8 cellular contexts compared by ENCODE assay signal in genomic region chr15:25849431-25849921, GRCh38. TPM values are rescaled to one million over a fixed set of nuclear protein-coding genes. Genes with fewer than 3 reads are reported as not detected.
DNase-seq lines count a peak whose midpoint lies in the region.

No MANE protein-coding gene starts in this region.

- H3K27me3 ChIP-seq in adipocyte (replicated peaks; ENCODE audit: control insufficient read depth, insufficient read depth, low read length) = no peaks in the 10 kb centered on the region
- H3K27me3 ChIP-seq in subcutaneous abdominal adipose tissue (ENCODE audit: control insufficient read depth in 5 of 5, insufficient read depth in 4 of 5, low read length in 5 of 5) = no peaks in the 10 kb centered on the region

- H3K9me3 Mint-ChIP-seq in activated CD4-positive, alpha-beta T cell treated with anti-CD3 and anti-CD28 coated beads, Interleukin-2, amount 10 ng/mL, durations not matched to agents 24 days and 14 days = no peaks in the 10 kb centered on the region

- no peaks in the 10 kb centered on the region for H3K9me3 ChIP-seq in adipocyte (ENCODE audit: control insufficient read depth, low read length)
- H3K9me3 ChIP-seq in subcutaneous abdominal adipose tissue (ENCODE audit: control insufficient read depth in 5 of 5, low read length in 5 of 5) = no peaks in the 10 kb centered on the region

- intact Hi-C loops in activated CD4-positive, alpha-beta T cell treated with anti-CD3 and anti-CD28 coated beads, Interleukin-2, amount 10 ng/mL, durations not matched to agents 24 days and 14 days (cut with micrococcal nuclease) = no loop called here

- peak overlapping the region; percentile 99 for H3K27ac Mint-ChIP-seq in activated CD4-positive, alpha-beta T cell treated with anti-CD3 and anti-CD28 coated beads, Interleukin-2, amount 10 ng/mL, durations not matched to agents 24 days and 14 days

- H3K4me1 ChIP-seq in adipocyte (ENCODE audit: control insufficient read depth, insufficient read depth, low read length) (peaks cover 37% of the 10 kb centered on the region), subcutaneous abdominal adipose tissue (ENCODE audit: control insufficient read depth in 5 of 5, insufficient read depth in 5 of 5, low read length in 5 of 5) (peaks cover 5 to 60% (median 46%) of the 10 kb centered on the region in 5 donors)

- peaks cover 75% of the 10 kb centered on the region for H3K4me1 Mint-ChIP-seq in activated CD4-positive, alpha-beta T cell treated with anti-CD3 and anti-CD28 coated beads, Interleukin-2, amount 10 ng/mL, durations not matched to agents 24 days and 14 days

- peak; percentile 68 for DNase-seq in activated CD4-positive, alpha-beta T cell treated with anti-CD3 and anti-CD28 coated beads, Interleukin-2, amount 10 ng/mL, durations not matched to agents 24 days and 14 days
- no peak for DNase-seq in activated CD4-positive, alpha-beta T cell treated with anti-CD3 and anti-CD28 coated beads, Interleukin-2, amount 50 U/mL, for 4 hours
- peak; percentile 85 for DNase-seq in adipocyte (ENCODE audit: low read depth)
- peak; percentile 81 for DNase-seq in kidney tubule cell (ENCODE audit: low spot score)
- no peak for DNase-seq in SW 1271 (lab: John Stamatoyannopoulos, UW)
- no peak for DNase-seq in activated CD8-positive, alpha-beta memory T cell treated with anti-CD3 and anti-CD28 coated beads, Interleukin-2, amount 50 U/mL, for 48 hours
- no peak for DNase-seq in activated gamma-delta T cell treated with Interleukin-2 at 50 U/mL for 16 hours

- H3K36me3 Mint-ChIP-seq in activated CD4-positive, alpha-beta T cell treated with anti-CD3 and anti-CD28 coated beads, Interleukin-2, amount 10 ng/mL, durations not matched to agents 24 days and 14 days (ENCODE audit: low read depth) = peaks cover 48% of the 10 kb centered on the region

- H3K9ac ChIP-seq in adipocyte (ENCODE audit: low read length) (peak overlapping the region; percentile 86), subcutaneous abdominal adipose tissue (ENCODE audit: low read length in 5 of 5) (peak overlapping the region in 4 of 5 donors; percentile 44 to 83 (median 66))

- H3K4me3 Mint-ChIP-seq in activated CD4-positive, alpha-beta T cell treated with anti-CD3 and anti-CD28 coated beads, Interleukin-2, amount 10 ng/mL, durations not matched to agents 24 days and 14 days = peak overlapping the region; percentile 84

- H3K36me3 ChIP-seq in adipocyte (ENCODE audit: control insufficient read depth, insufficient read depth, low read length, severe bottlenecking) = no peaks in the 10 kb centered on the region
- H3K36me3 ChIP-seq in subcutaneous abdominal adipose tissue (ENCODE audit: control insufficient read depth in 5 of 5, insufficient read depth in 5 of 5, low read length in 5 of 5) = no peaks in the 10 kb centered on the region

- H3K27ac ChIP-seq in subcutaneous abdominal adipose tissue (ENCODE audit: low read depth, low read length) = peak overlapping the region; percentile 93

- no peaks in the 10 kb centered on the region for H3K27me3 Mint-ChIP-seq in activated CD4-positive, alpha-beta T cell treated with anti-CD3 and anti-CD28 coated beads, Interleukin-2, amount 10 ng/mL, durations not matched to agents 24 days and 14 days

- H3K4me3 ChIP-seq in adipocyte (ENCODE audit: low read length) (peak overlapping the region; percentile 75), subcutaneous abdominal adipose tissue (ENCODE audit: low read depth in 1 of 5, low read length in 5 of 5) (peak overlapping the region; percentile 44 to 78 (median 53))

RNA-seq across cellular contexts. Expression of gene ATP10A, which starts 13.7 kb away (rescaled TPM):
- 42.7 and 48.0 TPM in 2 replicates for total RNA-seq in activated CD4-positive, alpha-beta T cell treated with anti-CD3 and anti-CD28 coated beads, Interleukin-2, amount 10 ng/mL, durations not matched to agents 24 days and 14 days

Comparison
In these comparisons a context has a peak if more than half of its experiments do, and no peak if none do; other contexts are left out.
1. DNase-seq: peak in activated CD4-positive, alpha-beta T cell treated with anti-CD3 and anti-CD28 coated beads, Interleukin-2, amount 10 ng/mL, durations not matched to agents 24 days and 14 days (single experiment), adipocyte (single experiment) and kidney tubule cell (single experiment); none in activated CD4-positive, alpha-beta T cell treated with anti-CD3 and anti-CD28 coated beads, Interleukin-2, amount 50 U/mL, for 4 hours (0 of 2), SW 1271 (0 of 2), activated CD8-positive, alpha-beta memory T cell treated with anti-CD3 and anti-CD28 coated beads, Interleukin-2, amount 50 U/mL, for 48 hours (single experiment) and activated gamma-delta T cell treated with Interleukin-2 at 50 U/mL for 16 hours (single experiment).